ENCODE assay signal across 1 cellular context in the genomic region with DNA sequence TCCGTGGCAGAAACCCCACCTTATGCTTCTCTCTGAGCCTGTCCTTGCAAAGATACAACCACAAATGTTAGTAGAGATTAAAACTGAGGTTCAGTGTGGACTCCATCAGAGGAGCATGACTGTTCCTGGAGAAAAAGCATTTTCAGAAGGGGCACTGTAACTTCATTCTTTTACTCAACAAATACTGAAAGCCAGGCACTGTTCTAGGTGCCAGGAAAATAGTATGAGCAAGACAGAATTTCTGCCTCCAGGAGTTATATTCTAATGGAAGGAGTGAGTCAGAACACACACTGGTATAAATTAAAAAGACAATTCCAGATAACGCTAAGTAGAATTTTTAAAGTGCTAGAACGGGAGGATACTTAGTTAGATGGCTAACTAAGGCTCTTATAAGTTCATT.
TF ChIP-seq lines count a peak whose summit lies in the region.

No MANE protein-coding gene starts in this region.

TF ChIP-seq in IMR-90, 13 proteins besides CTCF, POLR2A, EP300 and RAD21:
- TF ChIP-seq RFX5 (IDR thresholded peaks at IDR 0.05; ENCODE audit: low read depth, low read length): no peak
- no peak for TF ChIP-seq RCOR1 (IDR thresholded peaks at IDR 0.05; ENCODE audit: insufficient replicate concordance, low read length)
- no peak for TF ChIP-seq MAFK (IDR thresholded peaks at IDR 0.05; ENCODE audit: low read depth, low read length)
- TF ChIP-seq MAZ (IDR thresholded peaks at IDR 0.05; ENCODE audit: borderline replicate concordance, low read depth, low read length): no peak
- TF ChIP-seq SMC3 (IDR thresholded peaks at IDR 0.05; ENCODE audit: low read depth, low read length): no peak
- TF ChIP-seq USF2 (IDR thresholded peaks at IDR 0.05; ENCODE audit: low read depth, low read length): no peak
- TF ChIP-seq MXI1 (IDR thresholded peaks at IDR 0.05; ENCODE audit: borderline replicate concordance, low read depth, low read length): no peak
- no peak for TF ChIP-seq NFE2L2 (IDR thresholded peaks at IDR 0.05; ENCODE audit: low read depth, low read length)
- no peak for TF ChIP-seq ELK1 (IDR thresholded peaks at IDR 0.05; ENCODE audit: borderline replicate concordance, low read depth, low read length)
- TF ChIP-seq FOS (IDR thresholded peaks at IDR 0.05; ENCODE audit: low read depth, low read length): no peak
- TF ChIP-seq CEBPB (IDR thresholded peaks at IDR 0.05; ENCODE audit: low read depth, low read length): no peak
- no peak for TF ChIP-seq CHD1 (IDR thresholded peaks at IDR 0.05; ENCODE audit: low read depth, low read length)
- TF ChIP-seq BHLHE40 (IDR thresholded peaks at IDR 0.05; ENCODE audit: low read depth, low read length): no peak
